ENCODE assay signal across 20 cellular contexts in the genomic region with DNA sequence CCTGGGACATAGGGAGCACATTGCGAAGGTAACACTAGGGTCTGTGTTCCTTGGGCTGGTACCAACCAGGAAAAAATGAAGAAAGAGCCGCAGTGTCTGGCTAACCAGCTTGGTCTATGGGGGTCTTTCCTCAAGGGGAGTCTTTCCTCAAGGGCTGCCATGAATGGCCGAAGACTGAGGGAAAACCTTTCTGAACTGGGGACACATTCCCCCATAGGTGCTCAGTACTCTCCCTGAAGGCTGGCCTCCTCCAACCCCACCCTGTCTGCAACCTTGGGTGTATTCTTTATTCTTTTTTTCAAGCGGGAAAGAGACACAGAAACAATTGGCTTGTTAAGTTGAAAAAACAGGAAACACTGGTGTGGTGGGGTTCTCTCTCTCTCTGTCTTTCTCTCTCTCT.
"Had no signal": no experiment of that assay in that cellular context is flagged by ENCODE, and none has a peak within 500 bp of the region (broad histone marks: within the 10 kb centered on the region; RNA-seq: fewer than 3 reads in every experiment).

No MANE protein-coding gene starts in this region.

- DNase-seq: cortex of kidney; effector memory CD8-positive, alpha-beta T cell; esophagus squamous epithelium; foreskin melanocyte; heart right ventricle; left cardiac atrium; left lung; spleen; stimulated activated CD4-positive, alpha-beta T cell treated with anti-CD3 and anti-CD28 coated beads, Interleukin-4, amount 100 ng/mL, for 4 hours; stimulated activated naive CD8-positive, alpha-beta T cell treated with anti-CD3 and anti-CD28 coated beads, Interleukin-15, Interleukin-2, amounts not matched to agents 100 U/mL and 50 U/mL, for 24 hours had no signal

- ATAC-seq: effector memory CD8-positive, alpha-beta T cell; heart right ventricle; left cardiac atrium; naive thymus-derived CD4-positive, alpha-beta T cell; stimulated activated memory B cell treated with anti-CD40 and anti-IgM and Interleukin-4, amounts not matched to agents 10 μg/mL and 1 μg/mL and 100 μg/mL, for 72 hours; stimulated activated naive CD8-positive, alpha-beta T cell treated with anti-CD3 and anti-CD28 coated beads, Interleukin-15, Interleukin-2, amounts not matched to agents 100 U/mL and 50 U/mL, for 24 hours had no signal

- H3K27ac ChIP-seq: esophagus squamous epithelium, heart right ventricle, left lung, prostate gland, right atrium auricular region, skin epidermis, spleen, testis, tibial nerve, upper lobe of left lung had no signal

- H3K9me3 ChIP-seq: esophagus squamous epithelium, left lung, prostate gland, right atrium auricular region, testis, upper lobe of left lung had no signal

- H3K4me1 ChIP-seq: esophagus squamous epithelium, heart right ventricle, left lung, prostate gland, right atrium auricular region, spleen, testis, tibial nerve, upper lobe of left lung had no signal

- H3K4me3 ChIP-seq: esophagus squamous epithelium, heart right ventricle, left lung, prostate gland, right atrium auricular region, skin epidermis, spleen, testis, tibial nerve, upper lobe of left lung had no signal

- H3K36me3 ChIP-seq: prostate gland, right atrium auricular region, upper lobe of left lung had no signal

- FAIRE-seq: endometrium, islet of Langerhans had no signal

- H3K27me3 ChIP-seq: esophagus squamous epithelium, heart right ventricle, left lung, right atrium auricular region, spleen, testis, tibial nerve, upper lobe of left lung had no signal
